In genomic region chr3:88142094-88142624, GRCh38 we compare ENCODE assay signal across 13 cellular contexts. TPM values are rescaled to one million over a fixed set of nuclear protein-coding genes. Genes with fewer than 3 reads are reported as not detected.
A peak's percentile ranks its signal among the peaks of the same experiment; 100 is the strongest.
DNase-seq lines count a peak whose midpoint lies in the region; ATAC-seq and TF ChIP-seq lines count a peak whose summit lies in the region.
"Had no signal": no experiment of that assay in that cellular context is flagged by ENCODE, and none has a peak within 500 bp of the region (broad histone marks: within the 10 kb centered on the region; RNA-seq: fewer than 3 reads in every experiment).

No MANE protein-coding gene starts in this region.

- H3K27ac ChIP-seq in GM23248 (peak overlapping the region; percentile 70), OCI-LY3 (ENCODE audit: low read length) (no peak overlapping the region), iPS-20b (ENCODE audit: low read length) (no peak overlapping the region)
- H3K27ac ChIP-seq: adrenal gland, PC-9 had no signal

- H3K9me2 ChIP-seq in GM23248 (ENCODE audit: insufficient read depth) = no peaks in the 10 kb centered on the region

- no peaks in the 10 kb centered on the region for H3K9me3 ChIP-seq in GM23248 (ENCODE audit: low read depth)
- no peaks in the 10 kb centered on the region for H3K9me3 ChIP-seq in OCI-LY3 (ENCODE audit: insufficient read depth, low read length)
- H3K9me3 ChIP-seq in iPS-20b (ENCODE audit: insufficient read depth, low read depth, low read length) = no peaks in the 10 kb centered on the region
- H3K9me3 ChIP-seq: adrenal gland had no signal

- H2AFZ ChIP-seq in GM23248 (no peak overlapping the region), OCI-LY3 (ENCODE audit: low read depth, low read length) (no peak overlapping the region)
- H2AFZ ChIP-seq: PC-9 had no signal

- DNase-seq in GM23248 = peak; percentile 67
- no peak for DNase-seq in cardiac septum (ENCODE audit: low spot score)
- no peak for DNase-seq in head of caudate nucleus
- DNase-seq in activated naive CD4-positive, alpha-beta T cell treated with anti-CD3 and anti-CD28 coated beads, Interleukin-2, amount 10 ng/mL, durations not matched to agents 7 days and 5 days = no peak
- no peak for DNase-seq in T1000 (lab: John Stamatoyannopoulos, UW)
- DNase-seq: activated CD4-positive, CD25-positive, alpha-beta regulatory T cell treated with anti-CD3 and anti-CD28 coated beads, Interleukin-2, amount 50 U/mL, for 72 hours; adrenal gland; NCI-H1436; PC-9 had no signal

- H3K27me3 Mint-ChIP-seq in activated naive CD4-positive, alpha-beta T cell treated with anti-CD3 and anti-CD28 coated beads, Interleukin-2, amount 10 ng/mL, durations not matched to agents 7 days and 5 days = no peaks in the 10 kb centered on the region

- H3K36me3 Mint-ChIP-seq in activated naive CD4-positive, alpha-beta T cell treated with anti-CD3 and anti-CD28 coated beads, Interleukin-2, amount 10 ng/mL, durations not matched to agents 7 days and 5 days = peaks cover 26% of the 10 kb centered on the region

- H3K4me1 Mint-ChIP-seq in activated naive CD4-positive, alpha-beta T cell treated with anti-CD3 and anti-CD28 coated beads, Interleukin-2, amount 10 ng/mL, durations not matched to agents 7 days and 5 days = peaks cover 4% of the 10 kb centered on the region

- H3K9me3 Mint-ChIP-seq in activated naive CD4-positive, alpha-beta T cell treated with anti-CD3 and anti-CD28 coated beads, Interleukin-2, amount 10 ng/mL, durations not matched to agents 7 days and 5 days = no peaks in the 10 kb centered on the region

- H3K27me3 ChIP-seq in GM23248 (replicated peaks; ENCODE audit: insufficient read depth) (no peaks in the 10 kb centered on the region), OCI-LY3 (ENCODE audit: low read depth, low read length) (no peaks in the 10 kb centered on the region), iPS-20b (ENCODE audit: insufficient read depth, low read length) (no peaks in the 10 kb centered on the region)
- H3K27me3 ChIP-seq: adrenal gland had no signal

- in situ Hi-C loops in GM23248 (cut with MboI) = no loop called here

- TF ChIP-seq CTCF in OCI-LY3 (IDR thresholded peaks at IDR 0.05; ENCODE audit: low read depth, low read length) = no peak

- WGBS in GM23248 (ENCODE audit: low coverage in 1 of 2, low lambda C conversion rate in 2 of 2, missing lambda C conversion rate in 2 of 2), 2 experiments = 45 to 51% methylated on average over 3 of the region's 3 CpGs

- H3K79me2 ChIP-seq in GM23248 (ENCODE audit: insufficient read depth) (peaks cover 25% of the 10 kb centered on the region), OCI-LY3 (ENCODE audit: low read length) (peaks cover 57% of the 10 kb centered on the region)

- H3K9ac ChIP-seq in GM23248 = peak overlapping the region; percentile 25
- no peak overlapping the region for H3K9ac ChIP-seq in OCI-LY3 (ENCODE audit: low read length)
- no peak overlapping the region for H3K9ac ChIP-seq in iPS-20b (ENCODE audit: low read depth, low read length)

- H3F3A ChIP-seq in GM23248 (ENCODE audit: insufficient read depth) = peaks cover 67% of the 10 kb centered on the region

- H3K4me1 ChIP-seq in GM23248 (ENCODE audit: insufficient read depth) = peaks cover 36% of the 10 kb centered on the region
- peaks cover 14% of the 10 kb centered on the region for H3K4me1 ChIP-seq in OCI-LY3 (ENCODE audit: low read length)
- H3K4me1 ChIP-seq in iPS-20b (ENCODE audit: insufficient read depth, low read length) = peaks cover 14% of the 10 kb centered on the region
- H3K4me1 ChIP-seq: adrenal gland had no signal

- no peak overlapping the region for H3K4me3 Mint-ChIP-seq in activated naive CD4-positive, alpha-beta T cell treated with anti-CD3 and anti-CD28 coated beads, Interleukin-2, amount 10 ng/mL, durations not matched to agents 7 days and 5 days

- H3K4me2 ChIP-seq in GM23248 (ENCODE audit: unreplicated experiment) = peak overlapping the region; percentile 75
- H3K4me2 ChIP-seq in OCI-LY3 (ENCODE audit: low read length) = peak overlapping the region; percentile 51
- H3K4me2 ChIP-seq: PC-9 had no signal

- no peak overlapping the region for H3K27ac Mint-ChIP-seq in activated naive CD4-positive, alpha-beta T cell treated with anti-CD3 and anti-CD28 coated beads, Interleukin-2, amount 10 ng/mL, durations not matched to agents 7 days and 5 days

- no peak for TF ChIP-seq POLR2A in GM18505 (IDR thresholded peaks at IDR 0.05; ENCODE audit: borderline replicate concordance, extremely low read depth, insufficient read depth, insufficient read length)

- H3K4me3 ChIP-seq in GM23248 (peak overlapping the region; percentile 32; the same call in 1 of the 2 replicates), OCI-LY3 (ENCODE audit: low read length) (no peak overlapping the region; the same call in 1 of the 2 replicates), iPS-20b (ENCODE audit: low read length) (peak overlapping the region; percentile 36; the same call in 1 of the 2 replicates)
- H3K4me3 ChIP-seq: adrenal gland, PC-9, skin epidermis had no signal

- CTCF ChIA-PET in activated naive CD4-positive, alpha-beta T cell treated with anti-CD3 and anti-CD28 coated beads, Interleukin-2, amount 10 ng/mL, durations not matched to agents 7 days and 5 days (lab: Charles Lee) = no interaction called here

- no peaks in the 10 kb centered on the region for H4K20me1 ChIP-seq in GM23248 (ENCODE audit: insufficient read depth)
- peaks cover 15% of the 10 kb centered on the region for H4K20me1 ChIP-seq in OCI-LY3 (ENCODE audit: insufficient read depth, low read length)

- peak; percentile 49 for ATAC-seq in GM18505 (IDR thresholded peaks at IDR 0.05; ENCODE audit: unreplicated experiment)

- intact Hi-C loops in cardiac septum (cut with DNase I) = no loop called here
- intact Hi-C loops in head of caudate nucleus (cut with DNase I) = no loop called here

- H3K36me3 ChIP-seq in GM23248 (ENCODE audit: low read depth) (peaks cover 27% of the 10 kb centered on the region; the same call in 1 of the 2 replicates), OCI-LY3 (replicated peaks; ENCODE audit: low read depth, low read length) (peaks cover 52% of the 10 kb centered on the region), iPS-20b (ENCODE audit: insufficient read depth, low read depth, low read length) (peaks cover 43% of the 10 kb centered on the region)

RNA-seq across cellular contexts. Expression of gene C3orf38, which starts 7.6 kb away (rescaled TPM):
- total RNA-seq in GM23248 (2014; rRNA removed; shearing (Covaris generic)) = 21.6 and 26.8 TPM in 2 replicates
- polyA plus RNA-seq in GM23248 (2016; fragmentation: Nextera tagmentation; extraction: Ambion mirVana) = 24.9 and 25.3 TPM in 2 replicates
- total RNA-seq in cardiac septum = 15.6 TPM
